7 cellular contexts compared by ENCODE assay signal in the genomic region with DNA sequence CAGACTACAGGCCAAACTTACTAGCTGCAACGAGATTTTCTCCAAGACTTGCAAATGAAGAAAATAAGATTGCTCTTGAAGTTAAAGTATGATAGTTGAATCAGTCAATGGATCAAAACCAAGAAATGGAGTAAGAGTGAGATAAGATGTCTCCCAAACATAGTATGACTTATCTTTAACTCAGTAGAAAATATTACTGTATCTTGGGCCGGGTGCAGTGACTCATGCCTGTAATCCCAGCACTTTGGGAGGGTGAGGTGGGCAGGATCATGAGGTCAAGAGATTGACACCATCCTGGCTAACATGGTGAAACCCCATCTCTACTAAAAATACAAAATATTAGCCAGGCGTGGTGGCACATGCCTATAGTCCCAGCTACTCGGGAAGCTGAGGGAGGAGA.
DNase-seq lines count a peak whose midpoint lies in the region; ATAC-seq and TF ChIP-seq lines count a peak whose summit lies in the region.
"Not testable (repeated sequence)": the region's sequence is repeated elsewhere in the genome, so short reads cannot be mapped to it uniquely, and the experiment has no call there.

No MANE protein-coding gene starts in this region.

- not testable (repeated sequence) for TF ChIP-seq CTCF in MCF 10A (IDR thresholded peaks at IDR 0.05; ENCODE audit: unreplicated experiment)

- POLR2A ChIA-PET in MCF 10A (lab: Yijun Ruan, JAX): interaction anchor here (0.6 to 2.7 kb wide), 6 partner anchors 126 to 222 kb away, joined by 3 to 10 read pairs (median 4); partner anchors contain the start of gene APBB2

- H3K9me3 Mint-ChIP-seq in MCF 10A (ENCODE audit: unreplicated experiment): peaks cover 12% of the 10 kb centered on the region

- not testable (repeated sequence) for H3K27me3 Mint-ChIP-seq in MCF 10A (ENCODE audit: insufficient read depth, unreplicated experiment)

- H3K36me3 Mint-ChIP-seq in MCF 10A (ENCODE audit: insufficient read depth, unreplicated experiment): peaks cover 21% of the 10 kb centered on the region

- H3K27ac Mint-ChIP-seq in MCF 10A (ENCODE audit: low read depth, unreplicated experiment): peak overlapping the region; percentile 87

- intact Hi-C loops in MCF 10A (cut with micrococcal nuclease): loop anchor here (5.0 kb wide), 1 partner anchor 148 kb away; no protein-coding TSS in a partner anchor

- DNase-seq in Daoy (ENCODE audit: low read depth): peak; percentile 79
- peak; percentile 88 for DNase-seq in HS-27A (ENCODE audit: low read depth)
- peak; percentile 86 for DNase-seq in NCI-H226
- DNase-seq in MCF 10A (ENCODE audit: unreplicated experiment): peak; percentile 88
- DNase-seq in fibroblast of gingiva (ENCODE audit: low read depth): peak; percentile 30
- peak; percentile 36 for DNase-seq in kidney glomerular epithelial cell (lab: John Stamatoyannopoulos, UW)

- ATAC-seq in SK-N-SH treated with all-trans-retinoic acid at 6 μM for 48 hours: peak; percentile 38

- CTCF ChIA-PET in MCF 10A (lab: Yijun Ruan, JAX): interaction anchor here (0.6 to 1.5 kb wide), 3 partner anchors 11 to 218 kb away, joined by 3 to 5 read pairs (median 3); no protein-coding TSS in a partner anchor

- not testable (repeated sequence) for BruUV-seq in MCF 10A (replicated peaks; lab: Mats Ljungman, UMichigan)

- H3K4me1 Mint-ChIP-seq in MCF 10A (ENCODE audit: insufficient read depth, unreplicated experiment): peaks cover 60% of the 10 kb centered on the region

- peak overlapping the region; percentile 46 for H3K4me3 Mint-ChIP-seq in MCF 10A (ENCODE audit: unreplicated experiment)

Comparison
In these comparisons a context has a peak if more than half of its experiments do, and no peak if none do; other contexts are left out.
1. Peak in every context shown above with its lines: DNase-seq and ATAC-seq.
2. DNase-seq: peak in every context shown above with its lines; median percentile 88 in HS-27A; 88 in MCF 10A; 86 in NCI-H226; 79 in Daoy; 36 in kidney glomerular epithelial cell; 30 in fibroblast of gingiva.